25 cellular contexts compared by ENCODE assay signal in the genomic region with DNA sequence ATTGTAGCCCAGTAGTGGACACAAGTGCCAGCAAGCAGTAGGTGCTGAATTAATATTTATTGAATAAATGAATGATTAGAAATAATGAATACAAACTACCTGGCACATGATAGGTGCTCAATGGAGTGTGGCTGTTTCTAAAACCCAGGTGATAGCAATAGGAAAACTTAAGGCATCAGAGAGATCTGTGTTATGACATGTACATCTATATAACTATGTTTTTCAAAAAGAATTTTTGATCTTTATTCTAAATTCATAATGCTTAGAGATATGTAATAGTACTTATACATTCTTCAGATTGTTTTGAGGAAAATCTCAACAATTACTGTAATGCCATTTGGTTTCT. TPM values are rescaled to one million over a fixed set of nuclear protein-coding genes. Genes with fewer than 3 reads are reported as not detected.
A peak's percentile ranks its signal among the peaks of the same experiment; 100 is the strongest.
DNase-seq lines count a peak whose midpoint lies in the region; ATAC-seq, FAIRE-seq and TF ChIP-seq lines count a peak whose summit lies in the region.
"Had no signal": no experiment of that assay in that cellular context is flagged by ENCODE, and none has a peak within 500 bp of the region (broad histone marks: within the 10 kb centered on the region; RNA-seq: fewer than 3 reads in every experiment).

No MANE protein-coding gene starts in this region.

- TF ChIP-seq POLR2A in HCT116 (IDR thresholded peaks at IDR 0.05; ENCODE audit: borderline replicate concordance, extremely low read depth, insufficient read depth, insufficient read length) = no peak
- no peak for TF ChIP-seq POLR2A in IMR-90 (IDR thresholded peaks at IDR 0.05; ENCODE audit: low read depth, low read length)

- POLR2A ChIA-PET in HCT116 (lab: Charles Lee) = interaction anchor here (1.4 kb wide), 1 partner anchor 58 kb away, joined by 3 read pairs; no protein-coding TSS in a partner anchor
- POLR2A ChIA-PET in IMR-90 (lab: Charles Lee; ENCODE audit: unreplicated experiment) = interaction anchor here (1.3 kb wide), 1 partner anchor 118 kb away, joined by 3 read pairs; no protein-coding TSS in a partner anchor
- POLR2A ChIA-PET in T-cell (lab: Charles Lee) = no interaction called here

- no peak overlapping the region for H2BK15ac ChIP-seq in IMR-90 (ENCODE audit: low read depth, low read length)

- no peak overlapping the region for H4K8ac ChIP-seq in IMR-90 (ENCODE audit: low read depth in 2 of 2, low read length in 2 of 2)

- H3K23ac ChIP-seq in IMR-90 (ENCODE audit: low read depth, low read length) = no peak overlapping the region

- no peak overlapping the region for H2BK20ac ChIP-seq in IMR-90 (ENCODE audit: low read depth, low read length)

- H3K4me1 ChIP-seq in HCT116 (ENCODE audit: control insufficient read depth in 1 of 2, insufficient read depth in 2 of 2, low read length in 2 of 2) = peaks cover 11 to 33% of the 10 kb centered on the region in 2 experiments
- peaks cover 5% of the 10 kb centered on the region for H3K4me1 ChIP-seq in IMR-90 (ENCODE audit: control insufficient read depth, insufficient read depth, low read length)
- peaks cover 10% of the 10 kb centered on the region for H3K4me1 ChIP-seq in RWPE2 (ENCODE audit: insufficient read depth, poor library complexity, severe bottlenecking)
- peaks cover 0 to 3% of the 10 kb centered on the region in 2 donors for H3K4me1 ChIP-seq in kidney (ENCODE audit: control insufficient read depth in 1 of 2, insufficient read depth in 1 of 2, low read depth in 1 of 2, low read length in 2 of 2)

- no peak overlapping the region for H2BK5ac ChIP-seq in IMR-90 (ENCODE audit: low read depth, low read length, poor library complexity, severe bottlenecking)

- BruUV-seq in HCT116 (replicated peaks; lab: Mats Ljungman, UMichigan) (no TSS peak), IMR-90 (replicated peaks; lab: Mats Ljungman, UMichigan) (no TSS peak)

- RAD21 ChIA-PET in HCT116 (lab: Charles Lee; ENCODE audit: low non-redundant PET in 1 of 2, low total read pairs in 2 of 2, uncharacterized antibody in 2 of 2, unreplicated experiment in 2 of 2) = no interaction called here

- H3K9me1 ChIP-seq in IMR-90 (ENCODE audit: insufficient read depth, low read length) = peaks cover 4% of the 10 kb centered on the region

- peaks cover 9% of the 10 kb centered on the region for H3K36me3 Mint-ChIP-seq in T-cell

- H3K27ac ChIP-seq in HCT116 (ENCODE audit: low read depth, low read length) = no peak overlapping the region
- no peak overlapping the region for H3K27ac ChIP-seq in IMR-90 (ENCODE audit: insufficient read depth, low read length)
- H3K27ac ChIP-seq in RWPE2 (ENCODE audit: poor library complexity, severe bottlenecking) = peak overlapping the region; percentile 98
- no peak overlapping the region for H3K27ac ChIP-seq in kidney (ENCODE audit: low read depth in 2 of 2, low read length in 2 of 2)
- H3K27ac ChIP-seq: C4-2B had no signal

- H3K79me1 ChIP-seq in IMR-90 (ENCODE audit: low read depth in 1 of 2, low read length in 2 of 2) = peaks cover 10 to 20% of the 10 kb centered on the region in 2 experiments

- peak; percentile 53 for FAIRE-seq in kidney (lab: Jason Lieb, UNC)
- FAIRE-seq: GM12878, HepG2 had no signal

- peaks cover 15 to 17% of the 10 kb centered on the region in 2 experiments for H3K36me3 ChIP-seq in HCT116 (ENCODE audit: control insufficient read depth in 1 of 2, insufficient read depth in 2 of 2, low read length in 2 of 2)
- H3K36me3 ChIP-seq in IMR-90 (ENCODE audit: control insufficient read depth, insufficient read depth, low read length) = peaks cover 12% of the 10 kb centered on the region
- H3K36me3 ChIP-seq in RWPE2 (ENCODE audit: low read depth) = peaks cover 45% of the 10 kb centered on the region
- H3K36me3 ChIP-seq in kidney (ENCODE audit: control insufficient read depth in 1 of 2, insufficient read depth in 2 of 2, low read length in 2 of 2) = peaks cover 10 to 29% of the 10 kb centered on the region in 2 donors

- ATAC-seq in HCT116 (no peak), IMR-90 (ENCODE audit: low read depth) (no peak), RWPE2 (ENCODE audit: low read depth) (no peak; the same call in 2 of the 3 replicates), T-cell (replicated peaks in 1 of 4) (no peak)
- ATAC-seq: CD8-positive, alpha-beta T cell; GM12878; HepG2 had no signal

- H3K4me2 ChIP-seq in HCT116 (ENCODE audit: low read length) = no peak overlapping the region
- no peak overlapping the region for H3K4me2 ChIP-seq in IMR-90 (ENCODE audit: low read depth, low read length)

- H3K4me3 Mint-ChIP-seq in T-cell = no peak overlapping the region
- H3K4me3 Mint-ChIP-seq: B cell; CD8-positive, alpha-beta T cell had no signal

- TF ChIP-seq CTCF in HCT116 (IDR thresholded peaks at IDR 0.05 in 2 of 3, conservative IDR thresholded peaks at IDR 0.05 in 1 of 3; ENCODE audit: borderline replicate concordance in 1 of 3, insufficient read depth in 1 of 3, low read depth in 2 of 3, low read length in 2 of 3) = no peak
- no peak for TF ChIP-seq CTCF in IMR-90 (conservative IDR thresholded peaks at IDR 0.05; ENCODE audit: low read depth, low read length)
- no peak for TF ChIP-seq CTCF in RWPE2 (IDR thresholded peaks at IDR 0.05; ENCODE audit: poor library complexity, severe bottlenecking)
- TF ChIP-seq CTCF in kidney (IDR thresholded peaks at IDR 0.05; ENCODE audit: borderline replicate concordance, extremely low read depth, insufficient read depth) = no peak

- no peaks in the 10 kb centered on the region for H3K9me2 ChIP-seq in HCT116 (ENCODE audit: insufficient read depth)

- intact Hi-C loops in HCT116 (cut with micrococcal nuclease) = no loop called here
- intact Hi-C loops in IMR-90 (cut with micrococcal nuclease) = no loop called here
- intact Hi-C loops in kidney (cut with DNase I) = no loop called here

- H3K4ac ChIP-seq in IMR-90 (ENCODE audit: low read depth, low read length) = no peak overlapping the region

- dilution Hi-C loops in IMR-90 (cut with HindIII; ENCODE audit: low sequenced_read_pairs, unreplicated experiment) = no loop called here

- H3K27me3 ChIP-seq in HCT116 (ENCODE audit: insufficient read depth, low read length) (no peaks in the 10 kb centered on the region), IMR-90 (ENCODE audit: control insufficient read depth, insufficient read depth, low read length) (no peaks in the 10 kb centered on the region), RWPE2 (ENCODE audit: insufficient read depth, poor library complexity, severe bottlenecking) (no peaks in the 10 kb centered on the region)
- H3K27me3 ChIP-seq: MG63 had no signal

- no peak overlapping the region for H2AK9ac ChIP-seq in IMR-90 (replicated peaks; ENCODE audit: low read depth, low read length, poor library complexity)

- H2AFZ ChIP-seq in HCT116 (ENCODE audit: low read depth, low read length, poor library complexity, severe bottlenecking) (no peak overlapping the region), IMR-90 (replicated peaks; ENCODE audit: low read length, poor library complexity) (no peak overlapping the region)

- no peak overlapping the region for H3K56ac ChIP-seq in IMR-90 (ENCODE audit: extremely low read depth, insufficient read depth, low read length)

- no peak overlapping the region for H4K5ac ChIP-seq in IMR-90 (ENCODE audit: low read depth, low read length)

- TF ChIP-seq RAD21 in HCT116 (IDR thresholded peaks at IDR 0.05; ENCODE audit: low read depth) (no peak), IMR-90 (IDR thresholded peaks at IDR 0.05; ENCODE audit: low read length) (no peak)

- H2BK120ac ChIP-seq in IMR-90 (ENCODE audit: low read depth, low read length) = no peak overlapping the region

- in situ Hi-C loops in IMR-90 (cut with MboI; ENCODE audit: low sequenced_read_pairs) = loop anchor here (5.0 to 25.0 kb wide), 2 partner anchors 67 to 128 kb away; no protein-coding TSS in a partner anchor

- H3K79me2 ChIP-seq in HCT116 (ENCODE audit: insufficient read depth, low read length) = peaks cover 31% of the 10 kb centered on the region

- H3K4me1 Mint-ChIP-seq in T-cell = peaks cover 8 to 14% (median 13%) of the 10 kb centered on the region in 3 donors

- no peak overlapping the region for H3K18ac ChIP-seq in IMR-90 (ENCODE audit: low read depth, low read length)

- CTCF ChIA-PET in HCT116 (lab: Charles Lee) = interaction anchor here (1.7 kb wide), 1 partner anchor 10 kb away, joined by 7 read pairs; no protein-coding TSS in a partner anchor
- CTCF ChIA-PET in IMR-90 (lab: Yijun Ruan, JAX) = no interaction called here
- CTCF ChIA-PET in T-cell (lab: Charles Lee) = no interaction called here

- no peaks in the 10 kb centered on the region for H3K27me3 Mint-ChIP-seq in T-cell
- H3K27me3 Mint-ChIP-seq: B cell had no signal

- no peak overlapping the region for H3K14ac ChIP-seq in IMR-90 (replicated peaks; ENCODE audit: low read depth, low read length)

- no peak overlapping the region for H4K91ac ChIP-seq in IMR-90 (ENCODE audit: insufficient read depth, low read depth, low read length)

- H3K4me3 ChIP-seq in HCT116 (replicated peaks in 1 of 2; ENCODE audit: low read depth in 1 of 2, low read length in 2 of 2) (no peak overlapping the region), IMR-90 (ENCODE audit: insufficient read depth, low read depth, low read length) (no peak overlapping the region), RWPE2 (ENCODE audit: severe bottlenecking) (no peak overlapping the region), kidney (ENCODE audit: low read length in 2 of 2) (no peak overlapping the region)
- H3K4me3 ChIP-seq: GM12878, HAP-1, MG63 had no signal

- 0 out of 2 replicates have a peak overlapping the region, but pooled peaks have one; percentile 0 for H2AK5ac ChIP-seq in IMR-90 (ENCODE audit: low read depth, low read length)

- H3K9me3 ChIP-seq in HCT116 (ENCODE audit: control insufficient read depth in 1 of 2, insufficient read depth in 1 of 2, low read depth in 1 of 2, low read length in 2 of 2) (no peaks in the 10 kb centered on the region), IMR-90 (ENCODE audit: control insufficient read depth, insufficient read depth, low read length) (no peaks in the 10 kb centered on the region), RWPE2 (ENCODE audit: severe bottlenecking) (no peaks in the 10 kb centered on the region), kidney (ENCODE audit: control insufficient read depth in 1 of 2, low read length in 2 of 2) (no peaks in the 10 kb centered on the region)
- H3K9me3 ChIP-seq: Caco-2, HAP-1, MG63 had no signal

- no peak overlapping the region for H3K27ac Mint-ChIP-seq in T-cell
- H3K27ac Mint-ChIP-seq: B cell; CD8-positive, alpha-beta T cell had no signal

- H3K9ac ChIP-seq in HCT116 (ENCODE audit: low read length) (no peak overlapping the region), IMR-90 (ENCODE audit: low read depth, low read length) (no peak overlapping the region), kidney (ENCODE audit: low read length in 2 of 2) (no peak overlapping the region)

- DNase-seq in HCT116 (ENCODE audit: low read depth, low spot score) (no peak), IMR-90 (no peak), RWPE2 (ENCODE audit: low spot score) (no peak), kidney (no peak), SIG-M5 treated with dmso at 0.1 percent for 504 hours (lab: John Stamatoyannopoulos, UW; ENCODE audit: unreplicated experiment) (no peak), T-cell (no peak), NOMO-1 treated with dmso at 0.1 percent for 144 hours (lab: John Stamatoyannopoulos, UW; ENCODE audit: unreplicated experiment) (no peak)
- DNase-seq in activated CD8-positive, alpha-beta memory T cell treated with anti-CD3 and anti-CD28 coated beads, Interleukin-2, amount 50 U/mL, for 4 hours = no peak
- DNase-seq: Caco-2; CD8-positive, alpha-beta T cell; DMS 273 treated with DMSO at 0.1 percent for 48 hours; DMS79; GDM1; GOT3; MG63; NCI-H2029 treated with DMSO at 0.1 percent for 48 hours; NCI-H446 treated with DMSO at 0.1 percent for 48 hours; NCI-H526; OCI-M1; Right ventricle myocardium superior had no signal

- peaks cover 4% of the 10 kb centered on the region; the same call in 1 of the 2 replicates for H4K20me1 ChIP-seq in HCT116 (ENCODE audit: insufficient read depth)
- peaks cover 15% of the 10 kb centered on the region for H4K20me1 ChIP-seq in IMR-90 (ENCODE audit: insufficient read depth, low read length)

- no peaks in the 10 kb centered on the region for H3K9me3 Mint-ChIP-seq in T-cell
- H3K9me3 Mint-ChIP-seq: CD8-positive, alpha-beta T cell had no signal

RNA-seq across cellular contexts. Expression of a gene that starts 5.0 kb away (rescaled TPM):
- total RNA-seq in HCT116 (2021; ENCODE audit: unreplicated experiment) (105 TPM), IMR-90 (2012; rRNA removed) (10.9 and 16.7 TPM in 2 replicates), kidney (85.6 TPM), T-cell (10 to 100 TPM; 16.0 to 85.8 (median 21.9) TPM)
- polyA plus RNA-seq in HCT116 (2012) = 158 and 173 TPM in 2 replicates
- polyA plus RNA-seq in IMR-90 (2012; rRNA removed) (114 and 129 TPM in 2 replicates), kidney (ENCODE audit: insufficient read depth, low read depth, low replicate concordance) (218 TPM)
- polyA plus RNA-seq in IMR-90 (2012; cell fraction: cytosol; rRNA removed) = 128 and 171 TPM in 2 replicates
- polyA plus RNA-seq in IMR-90 (2012; cell fraction: nucleus; rRNA removed; ENCODE audit: low replicate concordance) = 210 and 388 TPM in 2 replicates

Comparison
In these comparisons a context has a peak if more than half of its experiments do, and no peak if none do; other contexts are left out.
1. POLR2A ChIA-PET loops: an anchor here in HCT116 (1.4 kb wide) and IMR-90 (1.3 kb wide); none called in T-cell.